In genomic region chr15:44295909-44296420, GRCh38 we compare ENCODE assay signal across 16 cellular contexts. TPM values are rescaled to one million over a fixed set of nuclear protein-coding genes. Genes with fewer than 3 reads are reported as not detected.
DNase-seq lines count a peak whose midpoint lies in the region; ATAC-seq and TF ChIP-seq lines count a peak whose summit lies in the region.
"Had no signal": no experiment of that assay in that cellular context is flagged by ENCODE, and none has a peak within 500 bp of the region (broad histone marks: within the 10 kb centered on the region; RNA-seq: fewer than 3 reads in every experiment).

No MANE protein-coding gene starts in this region.

- no peak for TF ChIP-seq CTCF in A673 (conservative IDR thresholded peaks at IDR 0.05; ENCODE audit: low read depth, low read length)
- no peak for TF ChIP-seq CTCF in cardiac fibroblast (IDR thresholded peaks at IDR 0.05; ENCODE audit: low read depth, low read length)

- BruUV-seq in A673 (replicated peaks; lab: Mats Ljungman, UMichigan) = no TSS peak

- H3K4me3 ChIP-seq in A673 (ENCODE audit: low read depth, low read length, poor library complexity, severe bottlenecking) (no peak overlapping the region), cardiac fibroblast (replicated peaks in 1 of 2; ENCODE audit: low read depth in 2 of 2, low read length in 2 of 2) (no peak overlapping the region), mucosa of rectum (ENCODE audit: low read length in 2 of 2) (peak overlapping the region; percentile 24 to 42)
- H3K4me3 ChIP-seq: ascending aorta, vagina had no signal

- H3K9me3 Mint-ChIP-seq in IgD-negative memory B cell = no peaks in the 10 kb centered on the region
- H3K9me3 Mint-ChIP-seq: activated T-cell treated with anti-CD3 and anti-CD28 coated beads, Interleukin-2, amount 50 U/mL, for 4 hours had no signal

- POLR2A ChIA-PET in A673 (lab: Charles Lee; ENCODE audit: low non-redundant PET) = interaction anchor here (0.6 kb wide), 1 partner anchor 7 kb away, joined by 31 read pairs; the partner anchor contains the start of gene GOLM2

- peak overlapping the region in 2 of 4 donors; percentile 4 to 50 for H3K4me3 Mint-ChIP-seq in IgD-negative memory B cell
- H3K4me3 Mint-ChIP-seq: activated T-cell treated with anti-CD3 and anti-CD28 coated beads, Interleukin-2, amount 50 U/mL, for 4 hours had no signal

- H3K27ac ChIP-seq in A673 (ENCODE audit: low read depth, low read length, poor library complexity, severe bottlenecking) (peak overlapping the region; percentile 45), mucosa of rectum (ENCODE audit: low read depth in 2 of 2, low read length in 2 of 2) (peak overlapping the region; percentile 82 to 90)
- H3K27ac ChIP-seq: ascending aorta, vagina had no signal

- H3K27me3 Mint-ChIP-seq in IgD-negative memory B cell = no peaks in the 10 kb centered on the region
- H3K27me3 Mint-ChIP-seq: progenitor cell of endocrine pancreas had no signal

- DNase-seq in A673 (ENCODE audit: low spot score) (no peak), cardiac fibroblast (ENCODE audit: low read depth in 2 of 2) (peak; percentile 10 to 19), cortex of kidney (lab: John Stamatoyannopoulos, UW) (no peak)
- DNase-seq: activated CD4-positive, CD25-positive, alpha-beta regulatory T cell treated with anti-CD3 and anti-CD28 coated beads, Interleukin-2, amount 50 U/mL, for 72 hours; activated T-cell treated with anti-CD3 and anti-CD28 coated beads, Interleukin-2, amount 50 U/mL, for 4 hours; left ventricle myocardium superior; NCI-H2081 treated with DMSO at 0.1 percent for 48 hours; stimulated activated CD8-positive, alpha-beta memory T cell treated with anti-CD3 and anti-CD28 coated beads, Interleukin-4, amount 100 ng/mL, for 48 hours had no signal

- H3K36me3 ChIP-seq in A673 (ENCODE audit: insufficient read depth, low read length, poor library complexity, severe bottlenecking) (no peaks in the 10 kb centered on the region), mucosa of rectum (ENCODE audit: control insufficient read depth in 2 of 2, insufficient read depth in 2 of 2, low read length in 2 of 2) (peaks cover 0 to 4% of the 10 kb centered on the region in 2 donors)
- H3K36me3 ChIP-seq: vagina had no signal

- intact Hi-C loops in A673 (cut with micrococcal nuclease; ENCODE audit: unreplicated experiment) = loop anchor here (5.0 kb wide), 1 partner anchor 206 kb away; no protein-coding TSS in a partner anchor

- ATAC-seq in GM18870 (IDR thresholded peaks at IDR 0.05; ENCODE audit: unreplicated experiment) = no peak
- no peak for ATAC-seq in GM21619 (IDR thresholded peaks at IDR 0.05; ENCODE audit: unreplicated experiment)
- no peak for ATAC-seq in HG03280 (IDR thresholded peaks at IDR 0.05; ENCODE audit: unreplicated experiment)
- ATAC-seq: activated T-cell treated with anti-CD3 and anti-CD28 coated beads, Interleukin-2, amount 50 U/mL, for 4 hours; left ventricle myocardium superior had no signal

- H3K27me3 ChIP-seq in A673 (replicated peaks; ENCODE audit: insufficient read depth, low read depth, low read length, poor library complexity) (no peaks in the 10 kb centered on the region), mucosa of rectum (ENCODE audit: control insufficient read depth in 2 of 2, insufficient read depth in 2 of 2, low read length in 2 of 2) (no peaks in the 10 kb centered on the region)
- H3K27me3 ChIP-seq: ascending aorta, vagina had no signal

- H3K4me1 ChIP-seq in A673 (ENCODE audit: insufficient read depth, low read length, poor library complexity, severe bottlenecking) (peaks cover 11% of the 10 kb centered on the region), mucosa of rectum (ENCODE audit: control insufficient read depth in 2 of 2, insufficient read depth in 2 of 2, low read length in 2 of 2) (peaks cover 12 to 30% of the 10 kb centered on the region in 2 donors)

- H3K9me3 ChIP-seq in A673 (ENCODE audit: low read depth, low read length, poor library complexity, severe bottlenecking) (no peaks in the 10 kb centered on the region), mucosa of rectum (ENCODE audit: control insufficient read depth in 2 of 2, low read length in 2 of 2) (no peaks in the 10 kb centered on the region)
- H3K9me3 ChIP-seq: ascending aorta, vagina had no signal

- H3K27ac Mint-ChIP-seq in IgD-negative memory B cell = peak overlapping the region; percentile 2 to 81 (median 36)
- H3K27ac Mint-ChIP-seq: progenitor cell of endocrine pancreas had no signal

- no peaks in the 10 kb centered on the region for H3K36me3 Mint-ChIP-seq in IgD-negative memory B cell

- CTCF ChIA-PET in A673 (lab: Charles Lee) = no interaction called here

- peaks cover 28 to 48% (median 46%) of the 10 kb centered on the region in 3 donors for H3K4me1 Mint-ChIP-seq in IgD-negative memory B cell

- peak overlapping the region in 1 of 2 donors; percentile 50 for H3K9ac ChIP-seq in mucosa of rectum (ENCODE audit: low read depth in 1 of 2, low read length in 2 of 2)

RNA-seq across cellular contexts. Expression of gene GOLM2, which starts 7.4 kb away (rescaled TPM):
- 57.4 and 62.2 TPM in 2 replicates for total RNA-seq in A673 (2021)
- 46.7 TPM for polyA plus RNA-seq in IgD-negative memory B cell

Comparison
In these comparisons a context has a peak if more than half of its experiments do, and no peak if none do; other contexts are left out.
1. DNase-seq: peak in cardiac fibroblast (2 of 2); none in A673 (single experiment) and cortex of kidney (single experiment).
2. H3K4me3 ChIP-seq: peak in mucosa of rectum (2 of 2); none in A673 (single experiment) and cardiac fibroblast (0 of 2).